In the genomic region with DNA sequence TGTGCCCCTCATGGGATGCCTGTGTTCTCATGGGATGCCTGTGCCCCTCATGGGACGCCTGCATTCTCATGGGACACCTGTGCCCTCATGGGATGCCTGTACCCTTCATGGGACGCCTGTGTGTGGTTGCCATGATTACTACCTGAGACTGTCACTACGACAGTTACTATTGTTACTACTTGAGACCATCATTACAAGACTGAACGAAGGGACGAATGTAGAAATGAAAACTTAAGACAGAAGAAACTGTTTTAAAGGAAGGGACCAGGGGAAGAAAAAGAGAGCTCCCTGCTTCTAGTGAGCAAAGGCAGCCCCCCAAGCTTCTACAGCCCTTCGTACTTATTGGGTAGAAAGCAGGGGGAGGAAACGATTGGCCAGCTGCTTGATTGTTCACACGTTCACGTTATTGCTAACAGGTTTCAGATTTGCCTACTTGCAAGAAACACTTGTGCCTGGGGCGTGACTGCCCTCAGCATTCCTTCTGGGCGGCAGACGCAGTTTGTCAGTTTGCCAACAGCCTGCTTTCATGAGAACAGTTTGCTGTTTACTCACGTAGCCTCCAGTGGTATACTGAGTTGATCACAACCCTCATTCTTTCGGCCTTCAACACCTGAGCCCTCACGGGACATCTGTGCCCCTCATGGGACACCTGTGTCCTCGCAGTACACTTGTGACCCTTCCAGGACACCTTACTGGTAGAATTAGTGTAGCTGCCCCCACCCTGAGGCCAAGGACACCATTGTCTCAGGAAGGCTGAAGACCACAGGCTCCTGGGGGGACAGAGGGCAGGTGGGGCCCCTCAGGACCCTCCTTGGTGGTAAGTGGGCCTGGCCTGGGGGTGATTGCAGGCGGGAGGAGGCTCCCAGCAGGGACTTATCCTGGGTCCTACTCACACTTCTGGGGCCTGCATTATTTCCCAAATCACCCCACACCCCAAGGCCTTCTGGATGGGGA, we compare ENCODE assay signal across 8 cellular contexts. TPM values are rescaled to one million over a fixed set of nuclear protein-coding genes. Genes with fewer than 3 reads are reported as not detected.
DNase-seq lines count a peak whose midpoint lies in the region; TF ChIP-seq lines count a peak whose summit lies in the region.

No MANE protein-coding gene starts in this region.

- H3K9me3 ChIP-seq in SJSA1 (replicated peaks) (no peaks in the 10 kb centered on the region), esophagus squamous epithelium (no peaks in the 10 kb centered on the region), tibial nerve (no peaks in the 10 kb centered on the region), SJCRH30 (replicated peaks) (no peaks in the 10 kb centered on the region)

- intact Hi-C loops in activated CD4-positive, alpha-beta T cell treated with anti-CD3 and anti-CD28 coated beads, Interleukin-2, amount 10 ng/mL, durations not matched to agents 24 days and 14 days (cut with micrococcal nuclease) = no loop called here
- intact Hi-C loops in esophagus squamous epithelium (cut with DNase I) = no loop called here

- H3K27me3 ChIP-seq in SJSA1 (replicated peaks) (no peaks in the 10 kb centered on the region), esophagus squamous epithelium (no peaks in the 10 kb centered on the region), tibial nerve (no peaks in the 10 kb centered on the region), SJCRH30 (no peaks in the 10 kb centered on the region)

- no peaks in the 10 kb centered on the region for H3K36me3 ChIP-seq in SJSA1
- H3K36me3 ChIP-seq in esophagus squamous epithelium = no peaks in the 10 kb centered on the region
- H3K36me3 ChIP-seq in tibial nerve = no peaks in the 10 kb centered on the region
- H3K36me3 ChIP-seq in SJCRH30 = no peaks in the 10 kb centered on the region

- DNase-seq in activated CD4-positive, alpha-beta T cell treated with anti-CD3 and anti-CD28 coated beads, Interleukin-2, amount 10 ng/mL, durations not matched to agents 24 days and 14 days = peak; percentile 69
- DNase-seq in activated CD4-positive, alpha-beta T cell treated with anti-CD3 and anti-CD28 coated beads for 1 hour = no peak
- DNase-seq in SJSA1 (ENCODE audit: low read depth in 1 of 2, low spot score in 2 of 2) (peak; percentile 64 to 86), esophagus squamous epithelium (lab: John Stamatoyannopoulos, UW) (no peak), tibial nerve (ENCODE audit: low spot score in 2 of 2) (peak in 1 of 2 donors; percentile 33), NOMO-1 (lab: John Stamatoyannopoulos, UW; ENCODE audit: unreplicated experiment in 2 of 2) (no peak), SJCRH30 (no peak), GM13977 (ENCODE audit: low spot score) (no peak)

- TF ChIP-seq EP300 in tibial nerve (IDR thresholded peaks at IDR 0.05) = no peak

- peak overlapping the region; percentile 90 for H3K4me3 Mint-ChIP-seq in activated CD4-positive, alpha-beta T cell treated with anti-CD3 and anti-CD28 coated beads, Interleukin-2, amount 10 ng/mL, durations not matched to agents 24 days and 14 days

- H3K27ac ChIP-seq in SJSA1 (peak overlapping the region; percentile 86), esophagus squamous epithelium (peak overlapping the region; percentile 71 to 77 (median 74)), tibial nerve (peak overlapping the region in 3 of 4 donors; percentile 51 to 72 (median 70)), SJCRH30 (no peak overlapping the region)

- 33 to 36% methylated on average over 10 to 13 of the region's 17 CpGs for WGBS in esophagus squamous epithelium, 2 donors
- 49 to 58% methylated on average over 16 to 17 of the region's 17 CpGs for WGBS in tibial nerve, 2 donors

- no peak overlapping the region for H3K4me3 ChIP-seq in SJSA1
- no peak overlapping the region for H3K4me3 ChIP-seq in esophagus squamous epithelium
- no peak overlapping the region for H3K4me3 ChIP-seq in tibial nerve
- no peak overlapping the region for H3K4me3 ChIP-seq in SJCRH30

- TF ChIP-seq CTCF in esophagus squamous epithelium (IDR thresholded peaks at IDR 0.05) (no peak), tibial nerve (IDR thresholded peaks at IDR 0.05) (no peak), GM13977 (IDR thresholded peaks at IDR 0.05; ENCODE audit: extremely low read depth, insufficient read depth, missing control alignments) (no peak)

- no peaks in the 10 kb centered on the region for H3K27me3 Mint-ChIP-seq in activated CD4-positive, alpha-beta T cell treated with anti-CD3 and anti-CD28 coated beads, Interleukin-2, amount 10 ng/mL, durations not matched to agents 24 days and 14 days

- H3K36me3 Mint-ChIP-seq in activated CD4-positive, alpha-beta T cell treated with anti-CD3 and anti-CD28 coated beads, Interleukin-2, amount 10 ng/mL, durations not matched to agents 24 days and 14 days (ENCODE audit: low read depth) = peaks cover 30% of the 10 kb centered on the region

- in situ Hi-C loops in GM13977 (cut with MboI; ENCODE audit: low pct_unique_long_range_greater_than_20kb, low sequenced_read_pairs, unreplicated experiment) = no loop called here

- H3K4me1 Mint-ChIP-seq in activated CD4-positive, alpha-beta T cell treated with anti-CD3 and anti-CD28 coated beads, Interleukin-2, amount 10 ng/mL, durations not matched to agents 24 days and 14 days = peaks cover 29% of the 10 kb centered on the region

- peaks cover 19% of the 10 kb centered on the region for H3K4me1 ChIP-seq in SJSA1 (replicated peaks)
- H3K4me1 ChIP-seq in esophagus squamous epithelium = peaks cover 17 to 28% (median 20%) of the 10 kb centered on the region in 3 donors
- H3K4me1 ChIP-seq in tibial nerve = peaks cover 0 to 9% (median 2%) of the 10 kb centered on the region in 4 donors
- H3K4me1 ChIP-seq in SJCRH30 = no peaks in the 10 kb centered on the region

- TF ChIP-seq POLR2A in esophagus squamous epithelium (IDR thresholded peaks at IDR 0.05) = no peak
- TF ChIP-seq POLR2A in tibial nerve (IDR thresholded peaks at IDR 0.05) = no peak

- peak overlapping the region; percentile 92 for H3K27ac Mint-ChIP-seq in activated CD4-positive, alpha-beta T cell treated with anti-CD3 and anti-CD28 coated beads, Interleukin-2, amount 10 ng/mL, durations not matched to agents 24 days and 14 days

- H3K9me3 Mint-ChIP-seq in activated CD4-positive, alpha-beta T cell treated with anti-CD3 and anti-CD28 coated beads, Interleukin-2, amount 10 ng/mL, durations not matched to agents 24 days and 14 days = no peaks in the 10 kb centered on the region

RNA-seq across cellular contexts. Expression of a gene that starts 2.5 kb away (rescaled TPM):
- total RNA-seq in activated CD4-positive, alpha-beta T cell treated with anti-CD3 and anti-CD28 coated beads, Interleukin-2, amount 10 ng/mL, durations not matched to agents 24 days and 14 days = 41.8 and 43.7 TPM in 2 replicates
- total RNA-seq in SJSA1 (2014; rRNA removed; shearing (Covaris generic)) = not detected in 2 replicates
- 1 to 10 TPM in 3 of 4 donors, under 1 TPM in 1; 0.53 to 4.2 (median 1.9) TPM for total RNA-seq in esophagus squamous epithelium
- 1 to 10 TPM in 3 of 4 donors, under 1 TPM in 1; 0.66 to 4.7 (median 2.4) TPM for total RNA-seq in tibial nerve
- not detected in 2 replicates for total RNA-seq in SJCRH30 (2014; rRNA removed; shearing (Covaris generic))

RNA-seq across cellular contexts. Expression of a gene that starts 9.7 kb away (rescaled TPM):
- total RNA-seq in activated CD4-positive, alpha-beta T cell treated with anti-CD3 and anti-CD28 coated beads, Interleukin-2, amount 10 ng/mL, durations not matched to agents 24 days and 14 days = 114 and 116 TPM in 2 replicates
- 143 and 148 TPM in 2 replicates for total RNA-seq in SJSA1 (2014; rRNA removed; shearing (Covaris generic))
- total RNA-seq in esophagus squamous epithelium (10 to 100 TPM; 27.3 to 59.6 (median 40.8) TPM), tibial nerve (10 to 100 TPM; 27.1 to 83.4 (median 38.2) TPM)
- 39.8 and 41.8 TPM in 2 replicates for total RNA-seq in SJCRH30 (2014; rRNA removed; shearing (Covaris generic))

RNA-seq across cellular contexts. Expression of a gene that starts 40.2 kb away (rescaled TPM):
- 134 and 135 TPM in 2 replicates for total RNA-seq in activated CD4-positive, alpha-beta T cell treated with anti-CD3 and anti-CD28 coated beads, Interleukin-2, amount 10 ng/mL, durations not matched to agents 24 days and 14 days
- 0.05 TPM in 1 of 2 replicates, not detected in the other for total RNA-seq in SJSA1 (2014; rRNA removed; shearing (Covaris generic))
- total RNA-seq in esophagus squamous epithelium (100 to 1,000 TPM in 3 of 4 donors, 10 to 100 TPM in 1; 72.7 to 186 (median 132) TPM), tibial nerve (10 to 100 TPM in 2 of 4 donors, 1 to 10 TPM in 2; 3.8 to 22.5 (median 7.8) TPM)
- total RNA-seq in SJCRH30 (2014; rRNA removed; shearing (Covaris generic)) = 0.13 and 0.59 TPM in 2 replicates

RNA-seq across cellular contexts. Expression of a gene that starts 48.4 kb away (rescaled TPM):
- 0.12 and 0.19 TPM in 2 replicates for total RNA-seq in activated CD4-positive, alpha-beta T cell treated with anti-CD3 and anti-CD28 coated beads, Interleukin-2, amount 10 ng/mL, durations not matched to agents 24 days and 14 days
- 2.2 TPM in 1 of 2 replicates, not detected in the other for total RNA-seq in SJSA1 (2014; rRNA removed; shearing (Covaris generic))
- not detected for total RNA-seq in esophagus squamous epithelium
- total RNA-seq in tibial nerve = not detected
- total RNA-seq in SJCRH30 (2014; rRNA removed; shearing (Covaris generic)) = not detected in 2 replicates

Comparison
In these comparisons a context has a peak if more than half of its experiments do, and no peak if none do; other contexts are left out.
1. DNase-seq: peak in activated CD4-positive, alpha-beta T cell treated with anti-CD3 and anti-CD28 coated beads, Interleukin-2, amount 10 ng/mL, durations not matched to agents 24 days and 14 days (single experiment) and SJSA1 (2 of 2); none in activated CD4-positive, alpha-beta T cell treated with anti-CD3 and anti-CD28 coated beads for 1 hour (single experiment), esophagus squamous epithelium (single experiment), NOMO-1 (0 of 2), SJCRH30 (0 of 2) and GM13977 (single experiment).